In the genomic region with DNA sequence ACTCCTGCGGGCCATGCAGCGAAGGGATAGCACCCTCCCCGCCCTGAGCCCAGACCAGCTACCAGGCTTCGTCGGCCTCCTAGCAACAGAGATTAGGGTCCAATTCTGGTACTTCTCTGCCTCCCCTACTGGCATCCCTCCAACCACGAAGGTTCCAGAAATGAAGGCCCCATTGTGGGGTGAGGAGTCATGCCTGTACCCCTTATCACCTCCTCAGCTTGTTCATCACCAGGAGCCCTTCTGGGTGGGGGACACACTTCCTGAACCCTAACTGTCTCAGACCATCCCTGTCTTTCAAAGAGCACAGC, we compare ENCODE assay signal across 11 cellular contexts. TPM values are rescaled to one million over a fixed set of nuclear protein-coding genes. Genes with fewer than 3 reads are reported as not detected.
A peak's percentile ranks its signal among the peaks of the same experiment; 100 is the strongest.
DNase-seq lines count a peak whose midpoint lies in the region; ATAC-seq, FAIRE-seq and TF ChIP-seq lines count a peak whose summit lies in the region.
"Had no signal": no experiment of that assay in that cellular context is flagged by ENCODE, and none has a peak within 500 bp of the region (broad histone marks: within the 10 kb centered on the region; RNA-seq: fewer than 3 reads in every experiment).

No MANE protein-coding gene starts in this region.

- H3K36me3 ChIP-seq in GM23338 (ENCODE audit: insufficient read depth) (no peaks in the 10 kb centered on the region), K562 (ENCODE audit: control insufficient read depth, insufficient read depth, low read length) (no peaks in the 10 kb centered on the region), mesodermal cell (ENCODE audit: control insufficient read depth, insufficient read depth, low read length) (peaks cover 6% of the 10 kb centered on the region)

- peaks cover 6% of the 10 kb centered on the region; the same call in 1 of the 2 replicates for H3F3A ChIP-seq in GM23338 (replicated peaks; ENCODE audit: low read depth)

- 0 out of 2 replicates have a peak, but pooled peaks cover 4% of the 10 kb centered on the region for H4K20me1 ChIP-seq in GM23338 (replicated peaks; ENCODE audit: insufficient read depth)
- peaks cover 13% of the 10 kb centered on the region for H4K20me1 ChIP-seq in K562 (replicated peaks; ENCODE audit: control insufficient read depth, insufficient read depth, low read length)

- CTCF ChIA-PET in AG04449 (lab: Yijun Ruan, JAX) (interaction anchor here (1.0 to 3.8 kb wide), 3 partner anchors 36 to 396 kb away, joined by 3 to 13 read pairs (median 4); no protein-coding TSS in a partner anchor), K562 (lab: Yijun Ruan, JAX; ENCODE audit: low intra/inter-chr PET ratio) (interaction anchor here (5.2 kb wide), 1 partner anchor 394 kb away, joined by 59 read pairs; no protein-coding TSS in a partner anchor)

- H3K4me3 Mint-ChIP-seq in GM23338: peak overlapping the region; percentile 81

- peaks cover 47% of the 10 kb centered on the region for H3K27me3 Mint-ChIP-seq in GM23338 (ENCODE audit: insufficient read depth, low read depth, poor library complexity)

- WGBS in K562 (ENCODE audit: insufficient coverage, low coverage, missing lambda C conversion rate): 71% methylated on average over 6 of the region's 6 CpGs
- WGBS in mesodermal cell (ENCODE audit: insufficient coverage in 2 of 2), 2 experiments: 95 to 97% methylated on average over 4 to 5 of the region's 6 CpGs

- intact Hi-C loops in K562 (cut with micrococcal nuclease): no loop called here
- intact Hi-C loops in Right ventricle myocardium inferior (cut with DNase I): no loop called here

- peak overlapping the region in 1 of 2 experiments; percentile 94; a peak in 1 of 4 replicates for H3K9ac ChIP-seq in K562 (ENCODE audit: insufficient read depth in 1 of 2, low read depth in 2 of 2, low read length in 2 of 2)

- peaks cover 4% of the 10 kb centered on the region; the same call in 1 of the 3 replicates for H3K9me3 Mint-ChIP-seq in GM23338

- TF ChIP-seq POLR2A in K562 (conservative IDR thresholded peaks at IDR 0.05): no peak

- H3K27ac Mint-ChIP-seq in GM23338: no peak overlapping the region

- FAIRE-seq in K562 (lab: Jason Lieb, UNC): no peak

- in situ Hi-C loops in K562 (cut with MboI): no loop called here

- no peak for DNase-seq in AG04449 (ENCODE audit: low read depth, low spot score)
- no peak for DNase-seq in GM23338 (ENCODE audit: low spot score)
- no peak for DNase-seq in K562 (ENCODE audit: extremely low read depth in 1 of 4, low spot score in 3 of 4)
- no peak for DNase-seq in LoVo (ENCODE audit: low spot score)
- no peak for DNase-seq in NCI-H82 treated with DMSO at 0.1 percent for 48 hours (lab: John Stamatoyannopoulos, UW; ENCODE audit: unreplicated experiment)
- DNase-seq in Right ventricle myocardium inferior (ENCODE audit: missing footprints): no peak
- DNase-seq in activated CD8-positive, alpha-beta memory T cell treated with anti-CD3 and anti-CD28 coated beads for 24 hours: no peak
- DNase-seq: activated CD8-positive, alpha-beta memory T cell treated with anti-CD3 and anti-CD28 coated beads, Interleukin-2, amount 50 U/mL, for 4 hours; NCI-H2081; stimulated activated CD8-positive, alpha-beta memory T cell treated with anti-CD3 and anti-CD28 coated beads, Interleukin-4, amount 100 ng/mL, for 48 hours had no signal

- no peak for TF ChIP-seq EP300 in K562 (IDR thresholded peaks at IDR 0.05; ENCODE audit: low read length)

- no peak for ATAC-seq in GM23338
- ATAC-seq in K562: no peak
- ATAC-seq in Right ventricle myocardium inferior: no peak

- no peak overlapping the region for H2AFZ ChIP-seq in GM23338
- H2AFZ ChIP-seq in K562 (ENCODE audit: low read depth, low read length): no peak overlapping the region

- no peaks in the 10 kb centered on the region for H3K9me2 ChIP-seq in GM23338 (ENCODE audit: insufficient read depth)

- H3K4me3 ChIP-seq in AG04449 (ENCODE audit: low read depth, low read length) (peak overlapping the region; percentile 77), GM23338 (no peak overlapping the region), K562 (no peak overlapping the region; the same call in 1 of the 2 replicates), mesodermal cell (ENCODE audit: extremely low read depth, insufficient read depth, low read length, poor library complexity, severe bottlenecking) (peak overlapping the region; percentile 78)

- no peaks in the 10 kb centered on the region for H3K79me2 ChIP-seq in GM23338 (replicated peaks; ENCODE audit: insufficient read depth)
- peaks cover 15% of the 10 kb centered on the region; the same call in 2 of the 3 replicates for H3K79me2 ChIP-seq in K562 (ENCODE audit: control insufficient read depth, insufficient read depth, low read length)

- H3K4me1 Mint-ChIP-seq in GM23338: peaks cover 13% of the 10 kb centered on the region; the same call in 1 of the 3 replicates

- no TSS peak for BruUV-seq in K562 (replicated peaks; lab: Mats Ljungman, UMichigan)

- no peaks in the 10 kb centered on the region; the same call in 2 of the 3 replicates for H3K36me3 Mint-ChIP-seq in GM23338 (ENCODE audit: low read depth)

- H3K27ac ChIP-seq in GM23338 (ENCODE audit: low read depth) (no peak overlapping the region), K562 (ENCODE audit: extremely low read depth, low read depth, low read length) (no peak overlapping the region), mesodermal cell (ENCODE audit: low read depth, low read length, severe bottlenecking) (no peak overlapping the region)

- POLR2A ChIA-PET in AG04449 (lab: Yijun Ruan, JAX): no interaction called here
- POLR2A ChIA-PET in K562 (lab: Yijun Ruan, JAX): interaction anchor here (0.6 to 1.4 kb wide), 6 partner anchors 10 to 448 kb away, joined by 3 to 9 read pairs (median 4); no protein-coding TSS in a partner anchor

- no peak for TF ChIP-seq RAD21 in K562 (CRISPR knock-in tag; conservative IDR thresholded peaks at IDR 0.05 in 1 of 2, IDR thresholded peaks at IDR 0.05 in 1 of 2)

- H3K4me1 ChIP-seq in GM23338 (ENCODE audit: insufficient read depth) (peaks cover 10% of the 10 kb centered on the region; the same call in 1 of the 2 replicates), K562 (replicated peaks in 1 of 2; ENCODE audit: control insufficient read depth in 2 of 2, insufficient read depth in 2 of 2, low read length in 2 of 2) (peaks cover 10 to 64% of the 10 kb centered on the region in 2 experiments; a peak in 4 of 5 replicates), mesodermal cell (ENCODE audit: control insufficient read depth, insufficient read depth, low read length, poor library complexity, severe bottlenecking) (peaks cover 18% of the 10 kb centered on the region)

- no peaks in the 10 kb centered on the region for H3K9me1 ChIP-seq in K562 (ENCODE audit: control insufficient read depth, insufficient read depth, low read length)

- H3K9me3 ChIP-seq in K562 (replicated peaks; ENCODE audit: control insufficient read depth, insufficient read depth, low read depth, low read length) (no peaks in the 10 kb centered on the region), mesodermal cell (ENCODE audit: control insufficient read depth, low read length) (no peaks in the 10 kb centered on the region)

- no peak overlapping the region for H3K4me2 ChIP-seq in GM23338
- H3K4me2 ChIP-seq in K562 (ENCODE audit: insufficient read depth, low read length): peak overlapping the region; percentile 88

- TF ChIP-seq CTCF in AG04449 (IDR thresholded peaks at IDR 0.05; ENCODE audit: insufficient read depth, low read length, missing control alignments) (no peak), GM23338 (conservative IDR thresholded peaks at IDR 0.05; ENCODE audit: low read depth in 2 of 2) (no peak), K562 (IDR thresholded peaks at IDR 0.05 in 2 of 3, conservative IDR thresholded peaks at IDR 0.05 in 1 of 3; ENCODE audit: insufficient read depth in 2 of 3, low read depth in 1 of 3, low read length in 3 of 3) (no peak)

- H3K27me3 ChIP-seq in GM23338 (ENCODE audit: insufficient read depth) (peaks cover 41% of the 10 kb centered on the region), K562 (ENCODE audit: control insufficient read depth in 2 of 2, insufficient read depth in 2 of 2, low read length in 2 of 2) (no peaks in the 10 kb centered on the region)

RNA-seq across cellular contexts. Expression of a gene that starts 1.8 kb away (rescaled TPM):
- 3.8 TPM in 1 of 2 replicates, not detected in the other for total RNA-seq in GM23338 (2014; rRNA removed; shearing (Covaris generic))
- polyA plus RNA-seq in GM23338 (2016; fragmentation: Nextera tagmentation; extraction: Ambion mirVana) (16.5 and 19.2 TPM in 2 replicates), K562 (2011; rRNA removed) (4.7 and 4.9 TPM in 2 replicates), K562 (2014; fragmentation: Illumina TruSeq; extraction: Trizol) (4.0 and 24.8 TPM in 2 replicates), K562 (2014; fragmentation: Nextera tagmentation; extraction: Ambion mirVana) (under 1 TPM; 0.43 to 0.87 TPM), K562 (2014; rRNA removed) (33.6 and 37.8 TPM in 2 replicates)
- 3.2 and 7.8 TPM in 2 replicates for total RNA-seq in K562 (2011; cell fraction: chromatin; rRNA removed; ENCODE audit: low replicate concordance)
- total RNA-seq in K562 (2011; cell fraction: nucleolus; rRNA removed): 13.6 and 14.7 TPM in 2 replicates
- 5.4 and 5.7 TPM in 2 replicates for total RNA-seq in K562 (2011; cell fraction: nucleoplasm; rRNA removed)
- total RNA-seq in K562 (2014; rRNA removed) (14.8 and 26.2 TPM in 2 replicates), K562 (2014; rRNA removed; fragmentation: Illumina TruSeq; extraction: Trizol) (0.70 and 0.76 TPM in 2 replicates), K562 (2015; rRNA removed; fragmentation: Illumina TruSeq; extraction: Trizol) (5.7 and 6.3 TPM in 2 replicates), K562 (2021) (42.4 and 43.2 TPM in 2 replicates), Right ventricle myocardium inferior (0.65 TPM)
- polyA plus RNA-seq in K562 (2011; cell fraction: cytosol; rRNA removed): 19.3 and 101 TPM in 2 replicates
- polyA plus RNA-seq in K562 (2011; cell fraction: nucleus; rRNA removed): 10.5 and 21.0 TPM in 2 replicates
- polyA plus RNA-seq in K562 (2012): 26.8 and 31.0 TPM in 2 replicates
- polyA minus RNA-seq in K562 (2011; rRNA and poly(A)+ RNA removed): 0.84 and 1.1 TPM in 2 replicates
- polyA minus RNA-seq in K562 (2011; cell fraction: cytosol; rRNA and poly(A)+ RNA removed): 14.8 and 27.2 TPM in 2 replicates
- polyA minus RNA-seq in K562 (2011; cell fraction: nucleus; rRNA and poly(A)+ RNA removed): 11.8 and 14.1 TPM in 2 replicates
- polyA plus RNA-seq in mesodermal cell (2013, experiment 1 of 2): 66.5 TPM
- 50.0 TPM for polyA plus RNA-seq in mesodermal cell (2013, experiment 2 of 2)

RNA-seq across cellular contexts. Expression of a gene that starts 41.9 kb away (rescaled TPM):
- total RNA-seq in GM23338 (2014; rRNA removed; shearing (Covaris generic)): 22.2 and 23.5 TPM in 2 replicates
- polyA plus RNA-seq in GM23338 (2016; fragmentation: Nextera tagmentation; extraction: Ambion mirVana) (19.3 and 23.6 TPM in 2 replicates), K562 (2011; rRNA removed) (9.2 and 17.4 TPM in 2 replicates), K562 (2014; fragmentation: Illumina TruSeq; extraction: Trizol) (3.9 and 5.2 TPM in 2 replicates), K562 (2014; fragmentation: Nextera tagmentation; extraction: Ambion mirVana) (10 to 100 TPM in 1 of 2 experiments, 1 to 10 TPM in 1; 9.3 to 18.7 TPM), K562 (2014; rRNA removed) (11.0 and 13.0 TPM in 2 replicates)
- total RNA-seq in K562 (2011; cell fraction: chromatin; rRNA removed; ENCODE audit: low replicate concordance): 7.1 and 13.9 TPM in 2 replicates
- 20.5 and 24.5 TPM in 2 replicates for total RNA-seq in K562 (2011; cell fraction: nucleolus; rRNA removed)
- 10.9 and 11.1 TPM in 2 replicates for total RNA-seq in K562 (2011; cell fraction: nucleoplasm; rRNA removed)
- total RNA-seq in K562 (2014; rRNA removed) (19.2 and 23.5 TPM in 2 replicates), K562 (2014; rRNA removed; fragmentation: Illumina TruSeq; extraction: Trizol) (3.5 and 4.0 TPM in 2 replicates), K562 (2015; rRNA removed; fragmentation: Illumina TruSeq; extraction: Trizol) (2.8 and 3.5 TPM in 2 replicates), K562 (2021) (21.1 and 21.9 TPM in 2 replicates), Right ventricle myocardium inferior (40.0 TPM)
- polyA plus RNA-seq in K562 (2011; cell fraction: cytosol; rRNA removed): 12.9 and 29.1 TPM in 2 replicates
- 25.4 and 25.7 TPM in 2 replicates for polyA plus RNA-seq in K562 (2011; cell fraction: nucleus; rRNA removed)
- polyA plus RNA-seq in K562 (2012): 10.9 and 13.2 TPM in 2 replicates
- polyA minus RNA-seq in K562 (2011; rRNA and poly(A)+ RNA removed): 4.8 and 6.4 TPM in 2 replicates
- polyA minus RNA-seq in K562 (2011; cell fraction: cytosol; rRNA and poly(A)+ RNA removed): 11.8 and 22.5 TPM in 2 replicates
- polyA minus RNA-seq in K562 (2011; cell fraction: nucleus; rRNA and poly(A)+ RNA removed): 7.5 and 8.9 TPM in 2 replicates
- polyA plus RNA-seq in mesodermal cell (2013, experiment 1 of 2): 126 TPM
- polyA plus RNA-seq in mesodermal cell (2013, experiment 2 of 2): 129 TPM

Comparison
In these comparisons a context has a peak if more than half of its experiments do, and no peak if none do; other contexts are left out.
1. H3K4me3 ChIP-seq: peak in AG04449 (single experiment) and mesodermal cell (single experiment); none in GM23338 (single experiment) and K562 (single experiment).